9 cellular contexts compared by ENCODE assay signal in genomic region chr2:102418421-102418961, GRCh38. TPM values are rescaled to one million over a fixed set of nuclear protein-coding genes. Genes with fewer than 3 reads are reported as not detected.
DNase-seq lines count a peak whose midpoint lies in the region; ATAC-seq and TF ChIP-seq lines count a peak whose summit lies in the region.
"Had no signal": no experiment of that assay in that cellular context is flagged by ENCODE, and none has a peak within 500 bp of the region (broad histone marks: within the 10 kb centered on the region; RNA-seq: fewer than 3 reads in every experiment).

No MANE protein-coding gene starts in this region.

- H3K27ac Mint-ChIP-seq in CD4-positive, alpha-beta T cell = peak overlapping the region; percentile 73
- H3K27ac Mint-ChIP-seq in activated naive CD8-positive, alpha-beta T cell treated with anti-CD3 and anti-CD28 coated beads, Interleukin-2, amount 10 ng/mL, durations not matched to agents 7 days and 5 days = peak overlapping the region; percentile 94

- H3K9me3 ChIP-seq in CD4-positive, alpha-beta T cell (ENCODE audit: control insufficient read depth, low read length) = no peaks in the 10 kb centered on the region

- POLR2A ChIA-PET in CD4-positive, alpha-beta T cell (lab: Charles Lee) = interaction anchor here (0.8 to 1.8 kb wide), 4 partner anchors 9 to 167 kb away, joined by 3 to 4 read pairs (median 3); no protein-coding TSS in a partner anchor
- POLR2A ChIA-PET in activated naive CD8-positive, alpha-beta T cell treated with anti-CD3 and anti-CD28 coated beads, Interleukin-2, amount 10 ng/mL, durations not matched to agents 7 days and 5 days (lab: Charles Lee) = interaction anchor here (0.5 to 2.3 kb wide), 5 partner anchors 9 to 141 kb away, joined by 3 to 12 read pairs (median 3); partner anchors contain the start of gene IL18R1

- H3K36me3 Mint-ChIP-seq in CD4-positive, alpha-beta T cell (ENCODE audit: low read depth) = no peaks in the 10 kb centered on the region
- H3K36me3 Mint-ChIP-seq in activated naive CD8-positive, alpha-beta T cell treated with anti-CD3 and anti-CD28 coated beads, Interleukin-2, amount 10 ng/mL, durations not matched to agents 7 days and 5 days = peaks cover 72% of the 10 kb centered on the region

- no peaks in the 10 kb centered on the region for H3K27me3 ChIP-seq in CD4-positive, alpha-beta T cell (ENCODE audit: control insufficient read depth, insufficient read depth, low read length)

- ATAC-seq in CD4-positive, alpha-beta T cell (ENCODE audit: poor library complexity) = peak; percentile 67
- peak; percentile 76 for ATAC-seq in GM19468 (IDR thresholded peaks at IDR 0.05; ENCODE audit: extremely low read depth, unreplicated experiment)
- ATAC-seq in HG03469 (IDR thresholded peaks at IDR 0.05; ENCODE audit: unreplicated experiment) = peak; percentile 82
- ATAC-seq in activated naive CD8-positive, alpha-beta T cell treated with anti-CD3 and anti-CD28 coated beads, Interleukin-2, amount 10 ng/mL, durations not matched to agents 7 days and 5 days (ENCODE audit: low read depth) = peak; percentile 67

- TF ChIP-seq CTCF in CD4-positive, alpha-beta T cell (IDR thresholded peaks at IDR 0.05) = no peak

- CTCF ChIA-PET in CD4-positive, alpha-beta T cell (lab: Charles Lee) = interaction anchor here (1.5 kb wide), 1 partner anchor 15 kb away, joined by 3 read pairs; no protein-coding TSS in a partner anchor

- H3K4me3 Mint-ChIP-seq in CD4-positive, alpha-beta T cell = peak overlapping the region; percentile 80
- peak overlapping the region; percentile 86 for H3K4me3 Mint-ChIP-seq in activated naive CD8-positive, alpha-beta T cell treated with anti-CD3 and anti-CD28 coated beads, Interleukin-2, amount 10 ng/mL, durations not matched to agents 7 days and 5 days

- intact Hi-C loops in CD4-positive, alpha-beta T cell (cut with DNase I, micrococcal nuclease) = loop anchor here in 1 of 2 experiments (1.0 to 2.0 kb wide), 2 partner anchors 51 to 60 kb away; no protein-coding TSS in a partner anchor

- DNase-seq in CD4-positive, alpha-beta T cell = no peak
- no peak for DNase-seq in activated naive CD8-positive, alpha-beta T cell treated with anti-CD3 and anti-CD28 coated beads, Interleukin-2, amount 10 ng/mL, durations not matched to agents 7 days and 5 days
- no peak for DNase-seq in NCI-H2227 treated with DMSO at 0.1 percent for 48 hours (lab: John Stamatoyannopoulos, UW)
- no peak for DNase-seq in iPS-NIHi7 (ENCODE audit: extremely low spot score)
- DNase-seq in activated CD4-positive, alpha-beta T cell treated with anti-CD3 and anti-CD28 coated beads, Interleukin-2, amount 50 U/mL, for 4 hours = no peak
- DNase-seq in stimulated activated CD4-positive, alpha-beta T cell treated with anti-CD3 and anti-CD28 coated beads, Interleukin-2, amount 100 ng/mL, for 48 hours = no peak

- no peak overlapping the region for H3K27ac ChIP-seq in CD4-positive, alpha-beta T cell (ENCODE audit: low read depth, low read length)
- H3K27ac ChIP-seq: SK-N-MC had no signal

- H3K9me3 Mint-ChIP-seq in CD4-positive, alpha-beta T cell = no peaks in the 10 kb centered on the region
- peaks cover 17% of the 10 kb centered on the region for H3K9me3 Mint-ChIP-seq in activated naive CD8-positive, alpha-beta T cell treated with anti-CD3 and anti-CD28 coated beads, Interleukin-2, amount 10 ng/mL, durations not matched to agents 7 days and 5 days

- no peaks in the 10 kb centered on the region for H3K27me3 Mint-ChIP-seq in CD4-positive, alpha-beta T cell
- no peaks in the 10 kb centered on the region for H3K27me3 Mint-ChIP-seq in activated naive CD8-positive, alpha-beta T cell treated with anti-CD3 and anti-CD28 coated beads, Interleukin-2, amount 10 ng/mL, durations not matched to agents 7 days and 5 days

- H3K4me1 Mint-ChIP-seq in CD4-positive, alpha-beta T cell (ENCODE audit: low read depth) = peaks cover 72% of the 10 kb centered on the region
- peaks cover 62% of the 10 kb centered on the region for H3K4me1 Mint-ChIP-seq in activated naive CD8-positive, alpha-beta T cell treated with anti-CD3 and anti-CD28 coated beads, Interleukin-2, amount 10 ng/mL, durations not matched to agents 7 days and 5 days

RNA-seq across cellular contexts. Expression of gene IL18RAP, which starts 4.5 kb away (rescaled TPM):
- 1 to 10 TPM; 2.3 to 2.6 TPM for total RNA-seq in CD4-positive, alpha-beta T cell
- 10 to 100 TPM; 16.7 to 16.8 TPM for total RNA-seq in activated naive CD8-positive, alpha-beta T cell treated with anti-CD3 and anti-CD28 coated beads, Interleukin-2, amount 10 ng/mL, durations not matched to agents 7 days and 5 days

RNA-seq across cellular contexts. Expression of gene SLC9A4, which starts 54.5 kb away (rescaled TPM):
- not detected for total RNA-seq in CD4-positive, alpha-beta T cell
- under 1 TPM; 0.06 to 0.08 TPM for total RNA-seq in activated naive CD8-positive, alpha-beta T cell treated with anti-CD3 and anti-CD28 coated beads, Interleukin-2, amount 10 ng/mL, durations not matched to agents 7 days and 5 days

Comparison
In these comparisons a context has a peak if more than half of its experiments do, and no peak if none do; other contexts are left out.
1. RNA of gene IL18RAP, which starts 4.5 kb away (total RNA-seq): 16.7 to 16.8 TPM in activated naive CD8-positive, alpha-beta T cell treated with anti-CD3 and anti-CD28 coated beads, Interleukin-2, amount 10 ng/mL, durations not matched to agents 7 days and 5 days; 2.3 to 2.6 TPM in CD4-positive, alpha-beta T cell; every median in the first group is over 4 times any median in the second.
2. Peak in every context shown above with its lines, with median percentiles within 50 percentile points of each other: ATAC-seq.